In genomic region chr17:20873688-20874328, GRCh38 we compare ENCODE assay signal across 5 cellular contexts.
A peak's percentile ranks its signal among the peaks of the same experiment; 100 is the strongest.
DNase-seq lines count a peak whose midpoint lies in the region; ATAC-seq, FAIRE-seq and TF ChIP-seq lines count a peak whose summit lies in the region.
"Not testable (repeated sequence)": the region's sequence is repeated elsewhere in the genome, so short reads cannot be mapped to it uniquely, and the experiment has no call there.

No MANE protein-coding gene starts in this region.

- H3K36me3 Mint-ChIP-seq in neural progenitor cell: peaks cover 15% of the 10 kb centered on the region

- BruUV-seq in K562 (replicated peaks; lab: Mats Ljungman, UMichigan): not testable (repeated sequence)

- not testable (repeated sequence) for H3K4me1 ChIP-seq in A549; K562 (replicated peaks in 1 of 2; ENCODE audit: control insufficient read depth in 2 of 2, insufficient read depth in 2 of 2, low read length in 2 of 2)
- H3K4me1 ChIP-seq in neural progenitor cell: peaks cover 67% of the 10 kb centered on the region

- CTCF ChIA-PET in A549 (lab: Yijun Ruan, JAX); K562 (lab: Yijun Ruan, JAX; ENCODE audit: low intra/inter-chr PET ratio): not testable (repeated sequence)

- TF ChIP-seq POLR2A in A549 (IDR thresholded peaks at IDR 0.05; ENCODE audit: low read length); K562 (conservative IDR thresholded peaks at IDR 0.05): not testable (repeated sequence)

- not testable (repeated sequence) for TF ChIP-seq EP300 in A549 (IDR thresholded peaks at IDR 0.05); K562 (IDR thresholded peaks at IDR 0.05; ENCODE audit: low read length)

- H3K4me3 ChIP-seq in A549, K562: not testable (repeated sequence)
- peak overlapping the region; percentile 8 for H3K4me3 ChIP-seq in neural progenitor cell

- TF ChIP-seq RAD21 in A549 (conservative IDR thresholded peaks at IDR 0.05 in 1 of 2, IDR thresholded peaks at IDR 0.05 in 1 of 2); K562 (CRISPR knock-in tag; conservative IDR thresholded peaks at IDR 0.05 in 1 of 2, IDR thresholded peaks at IDR 0.05 in 1 of 2): not testable (repeated sequence)

- POLR2A ChIA-PET in A549 (lab: Yijun Ruan, JAX); K562 (lab: Yijun Ruan, JAX): not testable (repeated sequence)

- FAIRE-seq in A549 (lab: Jason Lieb, UNC); K562 (lab: Jason Lieb, UNC): not testable (repeated sequence)

- in situ Hi-C loops in K562 (cut with MboI): loop anchor here (25.0 kb wide), 1 partner anchor 1213 kb away; no protein-coding TSS in a partner anchor

- H3K9me1 ChIP-seq in K562 (ENCODE audit: control insufficient read depth, insufficient read depth, low read length): not testable (repeated sequence)

- H3K27me3 ChIP-seq in K562 (ENCODE audit: control insufficient read depth in 2 of 2, insufficient read depth in 2 of 2, low read length in 2 of 2); neural progenitor cell: not testable (repeated sequence)

- H3K4me3 Mint-ChIP-seq in neural progenitor cell: not testable (repeated sequence)

- ATAC-seq in A549, K562: not testable (repeated sequence)

- H3K4me1 Mint-ChIP-seq in neural progenitor cell: peaks cover 25% of the 10 kb centered on the region

- H3K9me3 Mint-ChIP-seq in neural progenitor cell: not testable (repeated sequence)

- H3K79me2 ChIP-seq in K562 (ENCODE audit: control insufficient read depth, insufficient read depth, low read length) (peaks cover 95% of the 10 kb centered on the region), neural progenitor cell (ENCODE audit: low read depth) (peaks cover 99% of the 10 kb centered on the region)

- H3K9me3 ChIP-seq in A549; K562 (replicated peaks; ENCODE audit: control insufficient read depth, insufficient read depth, low read depth, low read length); neural progenitor cell (ENCODE audit: low read depth): not testable (repeated sequence)

- not testable (repeated sequence) for H3K27ac Mint-ChIP-seq in neural progenitor cell

- not testable (repeated sequence) for DNase-seq in A549 (ENCODE audit: low read depth in 1 of 2, low spot score in 1 of 2); K562 (ENCODE audit: extremely low read depth in 1 of 4, low spot score in 3 of 4); neural progenitor cell (ENCODE audit: low spot score)
- peak; percentile 83 for DNase-seq in NCI-H69 (lab: John Stamatoyannopoulos, UW)
- peak; percentile 78 for DNase-seq in NCI-H82 (lab: John Stamatoyannopoulos, UW)

- not testable (repeated sequence) for H4K20me1 ChIP-seq in K562 (replicated peaks; ENCODE audit: control insufficient read depth, insufficient read depth, low read length)
- H4K20me1 ChIP-seq in neural progenitor cell (ENCODE audit: low read depth): peaks cover 91% of the 10 kb centered on the region

- not testable (repeated sequence) for H3K36me3 ChIP-seq in K562 (ENCODE audit: control insufficient read depth, insufficient read depth, low read length); neural progenitor cell

- not testable (repeated sequence) for H3K27ac ChIP-seq in A549; K562 (ENCODE audit: extremely low read depth, low read depth, low read length); neural progenitor cell

- H3K9ac ChIP-seq in K562 (ENCODE audit: insufficient read depth in 1 of 2, low read depth in 2 of 2, low read length in 2 of 2); neural progenitor cell: not testable (repeated sequence)

- WGBS in A549 (ENCODE audit: missing lambda C conversion rate): 26% methylated on average over 5 of the region's 5 CpGs
- WGBS in K562 (ENCODE audit: insufficient coverage, low coverage, missing lambda C conversion rate): 9% methylated on average over 5 of the region's 5 CpGs

- not testable (repeated sequence) for H3F3A ChIP-seq in neural progenitor cell (ENCODE audit: low read depth)

- H3K4me2 ChIP-seq in A549: not testable (repeated sequence)
- H3K4me2 ChIP-seq in K562 (ENCODE audit: insufficient read depth, low read length): peak overlapping the region; percentile 4; the same call in 1 of the 2 replicates
- peak overlapping the region; percentile 85 for H3K4me2 ChIP-seq in neural progenitor cell

- intact Hi-C loops in K562 (cut with micrococcal nuclease): not testable (repeated sequence)

- TF ChIP-seq CTCF in A549 (IDR thresholded peaks at IDR 0.05); K562 (IDR thresholded peaks at IDR 0.05 in 2 of 3, conservative IDR thresholded peaks at IDR 0.05 in 1 of 3; ENCODE audit: insufficient read depth in 2 of 3, low read depth in 1 of 3, low read length in 3 of 3); neural progenitor cell (IDR thresholded peaks at IDR 0.05): not testable (repeated sequence)

- not testable (repeated sequence) for H3K27me3 Mint-ChIP-seq in neural progenitor cell (ENCODE audit: insufficient read depth, low read depth)

- not testable (repeated sequence) for H2AFZ ChIP-seq in K562 (ENCODE audit: low read depth, low read length); neural progenitor cell (replicated peaks)

TF ChIP-seq in A549, 52 proteins besides CTCF, POLR2A, EP300 and RAD21:
- TF ChIP-seq ZFP36 (IDR thresholded peaks at IDR 0.05; ENCODE audit: borderline replicate concordance, partially characterized antibody) (peak; percentile 24), CBX8 (IDR thresholded peaks at IDR 0.05) (peak; percentile 92), RNF2 (IDR thresholded peaks at IDR 0.05; ENCODE audit: borderline replicate concordance, low read depth) (peak; percentile 74)

TF ChIP-seq in K562, 482 proteins besides CTCF, POLR2A, EP300 and RAD21:
- TF ChIP-seq SIN3A (IDR thresholded peaks at IDR 0.05; ENCODE audit: borderline replicate concordance in 2 of 2, control insufficient read depth in 1 of 2, low read depth in 2 of 2, low read length in 2 of 2) (0 out of 4 replicates have a peak, but pooled peaks of 1 of the 2 experiments have one; percentile 1), HMBOX1 (IDR thresholded peaks at IDR 0.05) (peak; percentile 44; the same call in 1 of the 2 replicates), CGGBP1 (CRISPR knock-in tag; IDR thresholded peaks at IDR 0.05) (peak; percentile 12; the same call in 1 of the 2 replicates)
